ENCODE assay signal across 25 cellular contexts in genomic region chr1:81982523-81982922, GRCh38.
DNase-seq lines count a peak whose midpoint lies in the region; ATAC-seq, FAIRE-seq and TF ChIP-seq lines count a peak whose summit lies in the region.
"Had no signal": no experiment of that assay in that cellular context is flagged by ENCODE, and none has a peak within 500 bp of the region (broad histone marks: within the 10 kb centered on the region; RNA-seq: fewer than 3 reads in every experiment).

No MANE protein-coding gene starts in this region.

- no peaks in the 10 kb centered on the region for H3K79me2 ChIP-seq in neural cell (replicated peaks; ENCODE audit: insufficient read depth, low read length)

- TF ChIP-seq RAD21 in neural cell (conservative IDR thresholded peaks at IDR 0.05): no peak

- TF ChIP-seq POLR2A in GM12891 (IDR thresholded peaks at IDR 0.05; ENCODE audit: low read depth, low read length): no peak

- H4K20me1 ChIP-seq in neural cell (ENCODE audit: insufficient read depth): no peaks in the 10 kb centered on the region
- H4K20me1 ChIP-seq: BLaER1 had no signal

- H3K9ac ChIP-seq in neural cell (ENCODE audit: low read length): no peak overlapping the region
- H3K9ac ChIP-seq: BLaER1 had no signal

- FAIRE-seq in GM12891 (lab: Jason Lieb, UNC): no peak
- FAIRE-seq: A204.1, GM12878, GM18507, GM19239 had no signal

- no peaks in the 10 kb centered on the region for H3K27me3 ChIP-seq in neural cell (ENCODE audit: insufficient read depth, low read depth, low read length)
- H3K27me3 ChIP-seq: BE2C, BLaER1 had no signal

- ATAC-seq in GM18502 (IDR thresholded peaks at IDR 0.05; ENCODE audit: poor library complexity, unreplicated experiment) (peak; percentile 50), GM18519 (IDR thresholded peaks at IDR 0.05; ENCODE audit: low FRiP score, unreplicated experiment) (peak; percentile 56)
- ATAC-seq: GM12878 had no signal

- peaks cover 9% of the 10 kb centered on the region for H3K36me3 ChIP-seq in neural cell (ENCODE audit: insufficient read depth, low read length)
- H3K36me3 ChIP-seq: BE2C, BLaER1 had no signal

- no peak for DNase-seq in GM12891 (ENCODE audit: insufficient read length, low spot score)
- no peak for DNase-seq in NCI-H1048 (lab: John Stamatoyannopoulos, UW)
- DNase-seq: 8988T; ACHN; BE2C; C1 segment of cervical spinal cord; CD4-positive, alpha-beta memory T cell; CD4-positive, CD25-positive, alpha-beta regulatory T cell; CD8-positive, alpha-beta memory T cell; COR-L47; DMS 273 treated with DMSO at 0.1 percent for 48 hours; DMS153; DMS53; DMS79; DND-41; EL; GDM1 had no signal

- H3K9me2 ChIP-seq in neural cell (ENCODE audit: insufficient read depth, low read length): no peaks in the 10 kb centered on the region

- H3K9me3 ChIP-seq in neural cell (ENCODE audit: low read length): no peaks in the 10 kb centered on the region
- H3K9me3 ChIP-seq: BE2C, BLaER1 had no signal

- peak overlapping the region; percentile 17 for H3K27ac ChIP-seq in neural cell (ENCODE audit: low read length)
- H3K27ac ChIP-seq: BLaER1 had no signal

- H2AFZ ChIP-seq in neural cell (ENCODE audit: low read depth, low read length): no peak overlapping the region

- H3K4me2 ChIP-seq in neural cell (ENCODE audit: low read length): peak overlapping the region; percentile 11
- H3K4me2 ChIP-seq: BLaER1 had no signal

- no peak for TF ChIP-seq CTCF in neural cell (IDR thresholded peaks at IDR 0.05; ENCODE audit: poor library complexity, severe bottlenecking)

- H3F3A ChIP-seq in neural cell (ENCODE audit: insufficient read depth, low read length, poor library complexity, severe bottlenecking): peaks cover 9% of the 10 kb centered on the region

- peak; percentile 92 for TF ChIP-seq EP300 in neural cell (conservative IDR thresholded peaks at IDR 0.05; ENCODE audit: poor library complexity, severe bottlenecking)

- H3K4me3 ChIP-seq in neural cell (ENCODE audit: low read length): peak overlapping the region; percentile 20
- H3K4me3 ChIP-seq: BLaER1, GM12878 had no signal

TF ChIP-seq in neural cell, 6 proteins besides CTCF, POLR2A, EP300 and RAD21:
- TF ChIP-seq REST (IDR thresholded peaks at IDR 0.05; ENCODE audit: borderline replicate concordance): peak; percentile 56
- no peak for TF ChIP-seq SMC3 (conservative IDR thresholded peaks at IDR 0.05; ENCODE audit: poor library complexity)
- no peak for TF ChIP-seq MXI1 (conservative IDR thresholded peaks at IDR 0.05; ENCODE audit: poor library complexity, severe bottlenecking)
- TF ChIP-seq POLR2AphosphoS5 (IDR thresholded peaks at IDR 0.05): peak; percentile 85

TF ChIP-seq in GM12891, 5 proteins besides CTCF, POLR2A, EP300 and RAD21:
- no peak for TF ChIP-seq POLR2AphosphoS5 (IDR thresholded peaks at IDR 0.05; ENCODE audit: low read depth, low read length)
- no peak for TF ChIP-seq TAF1 (IDR thresholded peaks at IDR 0.05; ENCODE audit: low read depth, low read length)
- no peak for TF ChIP-seq PAX5 (IDR thresholded peaks at IDR 0.05; ENCODE audit: insufficient read depth, low read length, severe bottlenecking)
- TF ChIP-seq SPI1 (IDR thresholded peaks at IDR 0.05; ENCODE audit: low read depth, low read length): no peak
- TF ChIP-seq POU2F2 (IDR thresholded peaks at IDR 0.05; ENCODE audit: low read depth, low read length): no peak
